ENCODE assay signal across 1 cellular context in the genomic region with DNA sequence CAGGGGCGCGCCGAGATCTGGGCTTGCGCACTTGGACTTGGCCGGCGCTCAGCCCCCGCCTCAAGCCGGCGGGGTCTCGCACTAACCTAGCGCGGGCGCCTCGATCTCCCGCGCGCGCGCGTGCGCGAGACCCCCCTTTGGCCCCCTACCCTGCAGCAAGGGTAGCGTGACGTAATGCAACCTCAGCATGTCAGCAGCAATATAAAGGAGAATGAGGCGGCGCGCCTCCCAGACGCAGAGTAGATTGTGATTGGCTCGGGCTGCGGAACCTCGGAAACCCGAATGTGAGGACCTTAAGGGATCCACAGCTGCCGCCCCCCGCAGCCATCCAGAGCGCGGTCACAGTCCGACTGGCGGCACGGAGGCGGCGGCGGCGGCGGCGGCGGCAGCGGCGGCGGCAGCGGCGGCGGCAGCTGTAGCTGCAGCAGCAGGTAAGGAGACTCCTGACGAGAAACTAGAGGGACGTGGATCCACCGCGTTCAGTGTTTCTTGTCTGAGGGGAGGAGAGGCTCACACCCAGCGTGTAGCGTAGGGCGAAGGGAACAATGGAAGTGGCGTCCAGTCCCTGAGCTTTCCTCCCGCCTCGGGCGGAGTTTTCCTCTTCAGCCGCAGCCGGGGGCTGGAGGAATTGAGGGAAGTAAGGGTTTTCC.
TF ChIP-seq lines count a peak whose summit lies in the region.

Gene SATL1 (minus strand): TSS at position 19 of the 650 bp plus-strand sequence. CDS start 134,811 bp downstream, outside the sequence.
Gene ZNF711 (plus strand): TSS at position 231 of the 650 bp plus-strand sequence. CDS start 3,582 bp downstream, outside the sequence.

TF ChIP-seq in H1, 55 proteins besides CTCF, POLR2A, EP300 and RAD21:
- peak; percentile 14; the same call in 1 of the 2 replicates for TF ChIP-seq MAFK (IDR thresholded peaks at IDR 0.05; ENCODE audit: low read depth, low read length)
- no peak for TF ChIP-seq JUND (IDR thresholded peaks at IDR 0.05; ENCODE audit: low read length)
- TF ChIP-seq SP4 (IDR thresholded peaks at IDR 0.05; ENCODE audit: low read length) = no peak
- TF ChIP-seq HDAC6 (IDR thresholded peaks at IDR 0.05; ENCODE audit: low read depth, low read length) = no peak
- TF ChIP-seq TAF1 (IDR thresholded peaks at IDR 0.05; ENCODE audit: low read depth, low read length) = peak; percentile 78
- TF ChIP-seq GTF2F1 (IDR thresholded peaks at IDR 0.05; ENCODE audit: borderline replicate concordance, low read depth, low read length) = no peak
- TF ChIP-seq USF2 (IDR thresholded peaks at IDR 0.05; ENCODE audit: low read length) = no peak
- TF ChIP-seq RFX5 (IDR thresholded peaks at IDR 0.05; ENCODE audit: borderline replicate concordance, low read depth, low read length) = no peak
- 0 out of 4 replicates have a peak, but pooled peaks of 1 of the 2 experiments have one; percentile 51 for TF ChIP-seq HDAC2 (IDR thresholded peaks at IDR 0.05; ENCODE audit: borderline replicate concordance in 1 of 2, low read depth in 2 of 2, low read length in 2 of 2)
- TF ChIP-seq POLR2AphosphoS5 (IDR thresholded peaks at IDR 0.05; ENCODE audit: low read depth, low read length) = peak; percentile 72
- no peak for TF ChIP-seq CTBP2 (IDR thresholded peaks at IDR 0.05; ENCODE audit: borderline replicate concordance, insufficient read depth, insufficient read length, low read length)
- TF ChIP-seq NANOG (IDR thresholded peaks at IDR 0.05; ENCODE audit: insufficient read depth, low read depth, low read length, poor library complexity, severe bottlenecking) = no peak
- TF ChIP-seq KDM5A (IDR thresholded peaks at IDR 0.05; ENCODE audit: low read length) = no peak
- no peak for TF ChIP-seq SP2 (IDR thresholded peaks at IDR 0.05; ENCODE audit: low read length)
- no peak for TF ChIP-seq GABPA (IDR thresholded peaks at IDR 0.05; ENCODE audit: borderline replicate concordance, insufficient read depth, low read length)
- no peak for TF ChIP-seq EZH2 (IDR thresholded peaks at IDR 0.05; ENCODE audit: low read depth, low read length, severe bottlenecking)
- TF ChIP-seq RXRA (IDR thresholded peaks at IDR 0.05; ENCODE audit: insufficient read depth, low read depth, low read length) = no peak
- peak; percentile 88 for TF ChIP-seq CREB1 (IDR thresholded peaks at IDR 0.05)
- TF ChIP-seq CHD2 (IDR thresholded peaks at IDR 0.05; ENCODE audit: low read length) = no peak
- TF ChIP-seq ATF2 (IDR thresholded peaks at IDR 0.05; ENCODE audit: low read length) = no peak
- TF ChIP-seq SIX5 (IDR thresholded peaks at IDR 0.05; ENCODE audit: low read depth, low read length) = no peak
- peak; percentile 11 for TF ChIP-seq TAF7 (optimal IDR thresholded peaks at IDR 0.05; ENCODE audit: borderline replicate concordance, low read depth, low read length)
- TF ChIP-seq ZNF274 (IDR thresholded peaks at IDR 0.05; ENCODE audit: borderline replicate concordance, extremely low read depth, low read length) = no peak
- no peak for TF ChIP-seq KDM4A (IDR thresholded peaks at IDR 0.05; ENCODE audit: low read depth, low read length, severe bottlenecking)
- TF ChIP-seq BCL11A (IDR thresholded peaks at IDR 0.05; ENCODE audit: low read depth in 2 of 2, low read length in 2 of 2) = no peak
- TF ChIP-seq NRF1 (IDR thresholded peaks at IDR 0.05; ENCODE audit: low read depth, low read length) = peak; percentile 47
- no peak for TF ChIP-seq RNF2 (IDR thresholded peaks at IDR 0.05; ENCODE audit: borderline replicate concordance, low read depth, low read length, missing control alignments, poor library complexity, severe bottlenecking)
- no peak for TF ChIP-seq SP1 (IDR thresholded peaks at IDR 0.05; ENCODE audit: low read depth, low read length)
- peak; percentile 14; the same call in 1 of the 2 replicates for TF ChIP-seq CEBPB (IDR thresholded peaks at IDR 0.05; ENCODE audit: low read depth, low read length)
- peak; percentile 71 for TF ChIP-seq TBP (IDR thresholded peaks at IDR 0.05; ENCODE audit: low read depth, low read length)
- no peak for TF ChIP-seq TCF12 (IDR thresholded peaks at IDR 0.05; ENCODE audit: low read depth, low read length)
- no peak for TF ChIP-seq KDM1A (IDR thresholded peaks at IDR 0.05; ENCODE audit: borderline replicate concordance, low read length)
- 0 out of 2 replicates have a peak, but pooled peaks have one; percentile 21 for TF ChIP-seq BACH1 (IDR thresholded peaks at IDR 0.05; ENCODE audit: low read length)
- TF ChIP-seq SRF (IDR thresholded peaks at IDR 0.05; ENCODE audit: low read depth, low read length) = no peak
- TF ChIP-seq YY1 (IDR thresholded peaks at IDR 0.05; ENCODE audit: low read depth, low read length) = no peak
- peak; percentile 56 for TF ChIP-seq PHF8 (conservative IDR thresholded peaks at IDR 0.05; ENCODE audit: low read depth, low read length)
- TF ChIP-seq RBBP5 (IDR thresholded peaks at IDR 0.05; ENCODE audit: borderline replicate concordance, low read depth, low read length) = peak; percentile 72; the same call in 1 of the 2 replicates
- 0 out of 4 replicates have a peak, but pooled peaks of 1 of the 2 experiments have one; percentile 13 for TF ChIP-seq SIN3A (conservative IDR thresholded peaks at IDR 0.05 in 1 of 2, IDR thresholded peaks at IDR 0.05 in 1 of 2; ENCODE audit: low read depth in 1 of 2, low read length in 2 of 2)
- TF ChIP-seq, protein P1, sequence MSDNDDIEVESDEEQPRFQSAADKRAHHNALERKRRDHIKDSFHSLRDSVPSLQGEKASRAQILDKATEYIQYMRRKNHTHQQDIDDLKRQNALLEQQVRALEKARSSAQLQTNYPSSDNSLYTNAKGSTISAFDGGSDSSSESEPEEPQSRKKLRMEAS (IDR thresholded peaks at IDR 0.05) = no peak
- no peak for TF ChIP-seq CBX5 (IDR thresholded peaks at IDR 0.05; ENCODE audit: low read depth, low read length)
TF ChIP-seq in H1: peak in this region for 13.
